15 cellular contexts compared by ENCODE assay signal in the genomic region with DNA sequence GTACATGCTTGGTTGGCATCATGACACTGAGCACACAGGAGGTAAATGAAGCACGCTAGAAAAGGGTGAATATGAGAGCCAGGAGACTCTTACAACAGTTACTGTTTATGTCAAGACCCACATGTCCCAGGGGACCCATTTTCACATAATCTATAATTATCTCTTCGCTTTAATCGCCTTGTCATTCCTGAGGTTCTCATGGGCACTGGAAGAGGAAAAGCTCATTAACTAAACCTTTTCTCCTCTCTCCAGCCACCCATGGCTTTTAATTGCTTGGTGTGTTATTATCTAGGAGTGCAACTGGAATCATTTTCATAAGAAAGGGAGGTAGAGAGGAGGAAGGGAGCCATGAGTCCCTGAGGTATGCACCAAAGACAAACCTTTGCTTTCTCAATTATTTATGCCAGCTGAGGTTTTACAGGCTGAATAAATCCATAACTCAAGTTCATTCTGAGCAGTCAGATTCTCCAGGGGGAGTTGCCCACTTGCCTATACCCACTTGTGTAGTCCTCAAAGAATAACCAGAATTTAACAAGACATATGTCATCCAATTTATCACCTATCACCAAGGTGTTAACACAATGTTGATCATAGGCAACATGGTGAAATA.
DNase-seq lines count a peak whose midpoint lies in the region; ATAC-seq and TF ChIP-seq lines count a peak whose summit lies in the region.
"Had no signal": no experiment of that assay in that cellular context is flagged by ENCODE, and none has a peak within 500 bp of the region (broad histone marks: within the 10 kb centered on the region; RNA-seq: fewer than 3 reads in every experiment).

No MANE protein-coding gene starts in this region.

- no peaks in the 10 kb centered on the region for H3K4me1 ChIP-seq in adrenal gland (replicated peaks in 1 of 2)

- intact Hi-C loops in adrenal gland (cut with DNase I) = no loop called here

- peak overlapping the region; percentile 15 for H3K27ac Mint-ChIP-seq in memory B cell
- H3K27ac Mint-ChIP-seq in T-helper 2 cell treated with Interferon-gamma antibody and Interleukin-4, amounts not matched to agents 5 μg/mL and 100 μg/mL, for 36 hours = no peak overlapping the region
- H3K27ac Mint-ChIP-seq: naive thymus-derived CD8-positive, alpha-beta T cell; T-cell had no signal

- WGBS in adrenal gland, 4 donors = 85 to 95% (median 88%) methylated on average over 3 of the region's 3 CpGs

- no peaks in the 10 kb centered on the region for H3K36me3 ChIP-seq in adrenal gland (replicated peaks in 1 of 2)

- ATAC-seq in memory B cell (ENCODE audit: low read depth) = no peak
- ATAC-seq in GM19035 (IDR thresholded peaks at IDR 0.05; ENCODE audit: unreplicated experiment) = no peak
- ATAC-seq: naive thymus-derived CD8-positive, alpha-beta T cell; PC-3; sciatic nerve; T-cell had no signal

- TF ChIP-seq CTCF in adrenal gland (IDR thresholded peaks at IDR 0.05) = no peak

- no peak for TF ChIP-seq POLR2A in adrenal gland (IDR thresholded peaks at IDR 0.05)

- H3K27ac ChIP-seq in adrenal gland = no peak overlapping the region
- H3K27ac ChIP-seq: C4-2B had no signal

- DNase-seq in DMS79 treated with DMSO at 0.1 percent for 48 hours (lab: John Stamatoyannopoulos, UW) (peak; percentile 87), NCI-H1105 (lab: John Stamatoyannopoulos, UW) (peak; percentile 86), NCI-H524 (lab: John Stamatoyannopoulos, UW) (peak; percentile 91 to 93), memory B cell (ENCODE audit: low spot score in 2 of 2) (no peak), adrenal gland (no peak)
- no peak for DNase-seq in T-helper 2 cell treated with Interferon-gamma antibody and Interleukin-4, amounts not matched to agents 5 μg/mL and 100 μg/mL, for 36 hours (ENCODE audit: low spot score)
- no peak for DNase-seq in stimulated activated CD4-positive, alpha-beta T cell treated with anti-CD3 and anti-CD28 coated beads, Interleukin-12 subunit alpha, Interleukin-12 subunit beta, amount 100 ng/mL, for 4 hours
- DNase-seq: activated CD4-positive, alpha-beta T cell treated with anti-CD3 and anti-CD28 coated beads, Interleukin-2, amount 50 U/mL, for 48 hours; activated effector memory CD4-positive, alpha-beta T cell treated with Interleukin-2 at 50 U/mL for 16 hours; naive thymus-derived CD8-positive, alpha-beta T cell; PC-3; T-cell had no signal

- H3K27me3 Mint-ChIP-seq in memory B cell = no peaks in the 10 kb centered on the region
- H3K27me3 Mint-ChIP-seq in T-helper 2 cell treated with Interferon-gamma antibody and Interleukin-4, amounts not matched to agents 5 μg/mL and 100 μg/mL, for 36 hours (ENCODE audit: low read depth) = no peaks in the 10 kb centered on the region
- H3K27me3 Mint-ChIP-seq: naive thymus-derived CD8-positive, alpha-beta T cell; T-cell had no signal

- H3K4me3 ChIP-seq in adrenal gland = no peak overlapping the region

- peaks cover 27% of the 10 kb centered on the region for H3K4me1 Mint-ChIP-seq in memory B cell
- peaks cover 2% of the 10 kb centered on the region for H3K4me1 Mint-ChIP-seq in T-helper 2 cell treated with Interferon-gamma antibody and Interleukin-4, amounts not matched to agents 5 μg/mL and 100 μg/mL, for 36 hours (ENCODE audit: low read depth)

- H3K9me3 Mint-ChIP-seq in memory B cell = peaks cover 16% of the 10 kb centered on the region
- peaks cover 5% of the 10 kb centered on the region for H3K9me3 Mint-ChIP-seq in T-helper 2 cell treated with Interferon-gamma antibody and Interleukin-4, amounts not matched to agents 5 μg/mL and 100 μg/mL, for 36 hours

- H3K27me3 ChIP-seq in adrenal gland = no peaks in the 10 kb centered on the region

- H3K36me3 Mint-ChIP-seq in memory B cell = peaks cover 38% of the 10 kb centered on the region
- H3K36me3 Mint-ChIP-seq in T-helper 2 cell treated with Interferon-gamma antibody and Interleukin-4, amounts not matched to agents 5 μg/mL and 100 μg/mL, for 36 hours (ENCODE audit: low read depth) = peaks cover 11% of the 10 kb centered on the region

- no peak overlapping the region for H3K4me3 Mint-ChIP-seq in memory B cell
- no peak overlapping the region for H3K4me3 Mint-ChIP-seq in T-helper 2 cell treated with Interferon-gamma antibody and Interleukin-4, amounts not matched to agents 5 μg/mL and 100 μg/mL, for 36 hours
- H3K4me3 Mint-ChIP-seq: naive thymus-derived CD8-positive, alpha-beta T cell; T-cell had no signal

- H3K9me3 ChIP-seq in adrenal gland (replicated peaks in 1 of 3) = no peaks in the 10 kb centered on the region

Comparison
In these comparisons a context has a peak if more than half of its experiments do, and no peak if none do; other contexts are left out.
1. DNase-seq: peak in DMS79 treated with DMSO at 0.1 percent for 48 hours (single experiment), NCI-H1105 (single experiment) and NCI-H524 (2 of 2); none in memory B cell (0 of 2), adrenal gland (0 of 7), T-helper 2 cell treated with Interferon-gamma antibody and Interleukin-4, amounts not matched to agents 5 μg/mL and 100 μg/mL, for 36 hours (single experiment) and stimulated activated CD4-positive, alpha-beta T cell treated with anti-CD3 and anti-CD28 coated beads, Interleukin-12 subunit alpha, Interleukin-12 subunit beta, amount 100 ng/mL, for 4 hours (single experiment).